Comparison of ENCODE assay signal across 8 cellular contexts in the genomic region with DNA sequence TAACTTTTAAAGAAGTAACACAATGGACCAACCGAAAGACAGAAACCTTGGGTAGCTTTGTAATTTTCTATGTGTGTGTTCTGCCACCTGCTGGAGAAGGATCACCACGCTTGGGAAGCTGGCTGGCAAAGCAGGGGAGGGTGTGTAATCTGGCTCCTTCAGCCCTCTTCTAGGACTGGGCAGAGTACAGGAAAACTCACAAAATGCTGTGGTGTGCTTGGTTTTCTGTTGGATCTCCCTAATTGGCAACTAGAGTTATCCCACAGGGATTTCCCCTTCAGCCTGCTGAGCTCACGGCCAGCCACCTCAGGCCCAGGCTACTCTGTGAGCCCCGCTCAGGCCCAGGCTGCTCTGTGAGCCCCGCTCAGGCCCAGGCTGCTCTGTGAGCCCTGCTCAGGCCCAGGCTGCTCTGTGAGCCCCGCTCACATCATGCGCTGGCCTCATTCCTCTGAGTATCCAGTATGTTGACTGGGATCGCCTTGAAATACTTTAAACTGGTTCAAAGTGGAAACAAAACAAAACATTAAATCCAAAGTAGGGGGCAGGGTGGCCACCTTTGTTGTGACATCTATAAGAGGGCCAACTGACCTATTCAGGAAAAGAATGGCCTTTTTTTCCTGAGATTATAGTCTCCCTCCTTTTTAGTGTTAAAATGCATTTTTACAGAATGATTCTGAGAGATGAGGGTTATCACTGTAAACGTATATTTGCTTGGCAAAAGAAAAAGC. TPM values are rescaled to one million over a fixed set of nuclear protein-coding genes. Genes with fewer than 3 reads are reported as not detected.
DNase-seq lines count a peak whose midpoint lies in the region; ATAC-seq and TF ChIP-seq lines count a peak whose summit lies in the region.

No MANE protein-coding gene starts in this region.

- POLR2A ChIA-PET in A673 (lab: Charles Lee; ENCODE audit: low non-redundant PET) = interaction anchor here (0.6 kb wide), 2 partner anchors 112 to 282 kb away, joined by 6 to 13 read pairs; no protein-coding TSS in a partner anchor
- POLR2A ChIA-PET in activated CD4-positive, alpha-beta memory T cell treated with anti-CD3 and anti-CD28 coated beads, Interleukin-2, amount 10 ng/mL, durations not matched to agents 7 days and 5 days (lab: Charles Lee) = no interaction called here

- peak; percentile 79 for TF ChIP-seq CTCF in A673 (conservative IDR thresholded peaks at IDR 0.05; ENCODE audit: low read depth, low read length)
- TF ChIP-seq CTCF in GM13977 (IDR thresholded peaks at IDR 0.05; ENCODE audit: extremely low read depth, insufficient read depth, missing control alignments) = peak; percentile 73
- peak; percentile 77 for TF ChIP-seq CTCF in endothelial cell (IDR thresholded peaks at IDR 0.05; ENCODE audit: unreplicated experiment)
- TF ChIP-seq CTCF in mesothelial cell of epicardium (IDR thresholded peaks at IDR 0.05; ENCODE audit: unreplicated experiment) = peak; percentile 72

- DNase-seq in A673 (ENCODE audit: low spot score) (peak; percentile 72), GM13977 (ENCODE audit: low spot score) (peak; percentile 36), NCI-H446 (lab: John Stamatoyannopoulos, UW) (peak; percentile 75 to 88), endothelial cell (ENCODE audit: low spot score) (peak; percentile 67), mesothelial cell of epicardium (ENCODE audit: low spot score in 2 of 2, unreplicated experiment in 2 of 2) (peak in 1 of 2 experiments; percentile 70)
- DNase-seq in activated CD4-positive, alpha-beta memory T cell treated with anti-CD3 and anti-CD28 coated beads, Interleukin-2, amount 10 ng/mL, durations not matched to agents 7 days and 5 days = peak; percentile 60
- DNase-seq in stimulated activated CD8-positive, alpha-beta memory T cell treated with anti-CD3 and anti-CD28 coated beads, Interleukin-7, amount 100 ng/mL, for 24 hours (ENCODE audit: low read depth) = peak; percentile 9

- no peak overlapping the region for H3K27ac Mint-ChIP-seq in activated CD4-positive, alpha-beta memory T cell treated with anti-CD3 and anti-CD28 coated beads, Interleukin-2, amount 10 ng/mL, durations not matched to agents 7 days and 5 days
- H3K27ac Mint-ChIP-seq in endothelial cell (ENCODE audit: unreplicated experiment) (no peak overlapping the region), mesothelial cell of epicardium (peak overlapping the region; percentile 60)

- intact Hi-C loops in A673 (cut with micrococcal nuclease; ENCODE audit: unreplicated experiment) = loop anchor here (5.0 to 10.0 kb wide), 3 partner anchors 212 to 1600 kb away; no protein-coding TSS in a partner anchor

- no peak overlapping the region for H3K27ac ChIP-seq in A673 (ENCODE audit: low read depth, low read length, poor library complexity, severe bottlenecking)

- BruUV-seq in A673 (replicated peaks; lab: Mats Ljungman, UMichigan) = no TSS peak

- no peak overlapping the region for H3K4me3 ChIP-seq in A673 (ENCODE audit: low read depth, low read length, poor library complexity, severe bottlenecking)

- CTCF ChIA-PET in A673 (lab: Charles Lee) = interaction anchor here (0.6 to 1.7 kb wide), 11 partner anchors 53 to 1115 kb away, joined by 3 to 14 read pairs (median 7); partner anchors contain the start of gene HEATR5A
- CTCF ChIA-PET in activated CD4-positive, alpha-beta memory T cell treated with anti-CD3 and anti-CD28 coated beads, Interleukin-2, amount 10 ng/mL, durations not matched to agents 7 days and 5 days (lab: Charles Lee) = interaction anchor here (0.5 to 5.9 kb wide), 22 partner anchors 8 to 928 kb away, joined by 3 to 107 read pairs (median 4); partner anchors contain the start of genes ARHGAP5 and RNU6-8

- H3K9me3 Mint-ChIP-seq in activated CD4-positive, alpha-beta memory T cell treated with anti-CD3 and anti-CD28 coated beads, Interleukin-2, amount 10 ng/mL, durations not matched to agents 7 days and 5 days = no peaks in the 10 kb centered on the region
- H3K9me3 Mint-ChIP-seq in endothelial cell (ENCODE audit: unreplicated experiment) (no peaks in the 10 kb centered on the region), mesothelial cell of epicardium (no peaks in the 10 kb centered on the region)

- no peaks in the 10 kb centered on the region for H3K27me3 ChIP-seq in A673 (replicated peaks; ENCODE audit: insufficient read depth, low read depth, low read length, poor library complexity)

- in situ Hi-C loops in GM13977 (cut with MboI; ENCODE audit: low pct_unique_long_range_greater_than_20kb, low sequenced_read_pairs, unreplicated experiment) = loop anchor here (5.0 to 25.0 kb wide), 4 partner anchors 188 to 743 kb away; no protein-coding TSS in a partner anchor

- peaks cover 12% of the 10 kb centered on the region for H3K4me1 ChIP-seq in A673 (ENCODE audit: insufficient read depth, low read length, poor library complexity, severe bottlenecking)

- H3K9me3 ChIP-seq in A673 (ENCODE audit: low read depth, low read length, poor library complexity, severe bottlenecking) = no peaks in the 10 kb centered on the region

- H3K4me3 Mint-ChIP-seq in activated CD4-positive, alpha-beta memory T cell treated with anti-CD3 and anti-CD28 coated beads, Interleukin-2, amount 10 ng/mL, durations not matched to agents 7 days and 5 days = no peak overlapping the region
- H3K4me3 Mint-ChIP-seq in endothelial cell (ENCODE audit: unreplicated experiment) (no peak overlapping the region), mesothelial cell of epicardium (no peak overlapping the region)

- H3K36me3 ChIP-seq in A673 (ENCODE audit: insufficient read depth, low read length, poor library complexity, severe bottlenecking) = no peaks in the 10 kb centered on the region

- H3K36me3 Mint-ChIP-seq in activated CD4-positive, alpha-beta memory T cell treated with anti-CD3 and anti-CD28 coated beads, Interleukin-2, amount 10 ng/mL, durations not matched to agents 7 days and 5 days (ENCODE audit: low read depth) = no peaks in the 10 kb centered on the region
- H3K36me3 Mint-ChIP-seq in endothelial cell (ENCODE audit: low read depth, unreplicated experiment) = no peaks in the 10 kb centered on the region
- no peaks in the 10 kb centered on the region for H3K36me3 Mint-ChIP-seq in mesothelial cell of epicardium

- H3K4me1 Mint-ChIP-seq in activated CD4-positive, alpha-beta memory T cell treated with anti-CD3 and anti-CD28 coated beads, Interleukin-2, amount 10 ng/mL, durations not matched to agents 7 days and 5 days = peaks cover 16% of the 10 kb centered on the region
- peaks cover 9% of the 10 kb centered on the region for H3K4me1 Mint-ChIP-seq in endothelial cell (ENCODE audit: unreplicated experiment)
- H3K4me1 Mint-ChIP-seq in mesothelial cell of epicardium = peaks cover 29% of the 10 kb centered on the region

- peak; percentile 60 for ATAC-seq in HG03175 (IDR thresholded peaks at IDR 0.05; ENCODE audit: unreplicated experiment)

- H3K27me3 Mint-ChIP-seq in activated CD4-positive, alpha-beta memory T cell treated with anti-CD3 and anti-CD28 coated beads, Interleukin-2, amount 10 ng/mL, durations not matched to agents 7 days and 5 days = no peaks in the 10 kb centered on the region
- H3K27me3 Mint-ChIP-seq in endothelial cell (ENCODE audit: unreplicated experiment) (no peaks in the 10 kb centered on the region), mesothelial cell of epicardium (ENCODE audit: low read depth) (no peaks in the 10 kb centered on the region)

RNA-seq across cellular contexts. Expression of gene RNU6-8, which starts 52.0 kb away (rescaled TPM):
- not detected in 2 replicates for total RNA-seq in A673 (2021)
- not detected for total RNA-seq in activated CD4-positive, alpha-beta memory T cell treated with anti-CD3 and anti-CD28 coated beads, Interleukin-2, amount 10 ng/mL, durations not matched to agents 7 days and 5 days
- not detected for total RNA-seq in endothelial cell (ENCODE audit: unreplicated experiment)
- total RNA-seq in mesothelial cell of epicardium = not detected in 3 replicates

RNA-seq across cellular contexts. Expression of gene RNU6-7, which starts 53.3 kb away (rescaled TPM):
- not detected in 2 replicates for total RNA-seq in A673 (2021)
- not detected for total RNA-seq in activated CD4-positive, alpha-beta memory T cell treated with anti-CD3 and anti-CD28 coated beads, Interleukin-2, amount 10 ng/mL, durations not matched to agents 7 days and 5 days
- total RNA-seq in endothelial cell (ENCODE audit: unreplicated experiment) = not detected
- not detected in 3 replicates for total RNA-seq in mesothelial cell of epicardium
